In genomic region chr1:48757363-48757762, GRCh38 we compare ENCODE assay signal across 14 cellular contexts.
"Had no signal": no experiment of that assay in that cellular context is flagged by ENCODE, and none has a peak within 500 bp of the region (broad histone marks: within the 10 kb centered on the region; RNA-seq: fewer than 3 reads in every experiment).

No MANE protein-coding gene starts in this region.

- H3K36me3 Mint-ChIP-seq: activated CD8-positive, alpha-beta memory T cell treated with anti-CD3 and anti-CD28 coated beads, Interleukin-2, amount 10 ng/mL, durations not matched to agents 7 days and 5 days had no signal

- H3K4me1 ChIP-seq: breast epithelium had no signal

- H3K4me1 Mint-ChIP-seq: activated CD8-positive, alpha-beta memory T cell treated with anti-CD3 and anti-CD28 coated beads, Interleukin-2, amount 10 ng/mL, durations not matched to agents 7 days and 5 days had no signal

- H3K36me3 ChIP-seq: neutrophil had no signal

- H3K27ac ChIP-seq: breast epithelium, neutrophil had no signal

- H3K4me3 Mint-ChIP-seq: activated CD8-positive, alpha-beta memory T cell treated with anti-CD3 and anti-CD28 coated beads, Interleukin-2, amount 10 ng/mL, durations not matched to agents 7 days and 5 days; activated naive CD8-positive, alpha-beta T cell; activated T-cell treated with anti-CD3 and anti-CD28 coated beads, Interleukin-2, amount 50 U/mL, for 4 hours; naive thymus-derived CD8-positive, alpha-beta T cell had no signal

- H3K9me3 ChIP-seq: breast epithelium, neutrophil had no signal

- H3K27me3 Mint-ChIP-seq: activated CD8-positive, alpha-beta memory T cell treated with anti-CD3 and anti-CD28 coated beads, Interleukin-2, amount 10 ng/mL, durations not matched to agents 7 days and 5 days; activated naive CD8-positive, alpha-beta T cell; naive thymus-derived CD8-positive, alpha-beta T cell had no signal

- H3K27me3 ChIP-seq: breast epithelium, neutrophil had no signal

- H3K9me3 Mint-ChIP-seq: activated T-cell treated with anti-CD3 and anti-CD28 coated beads, Interleukin-2, amount 50 U/mL, for 4 hours; naive thymus-derived CD8-positive, alpha-beta T cell had no signal

- H3K27ac Mint-ChIP-seq: activated CD8-positive, alpha-beta memory T cell treated with anti-CD3 and anti-CD28 coated beads, Interleukin-2, amount 10 ng/mL, durations not matched to agents 7 days and 5 days; activated naive CD8-positive, alpha-beta T cell; naive thymus-derived CD8-positive, alpha-beta T cell had no signal

- H3K4me3 ChIP-seq: breast epithelium had no signal

- DNase-seq: activated CD4-positive, CD25-positive, alpha-beta regulatory T cell; activated CD8-positive, alpha-beta memory T cell treated with anti-CD3 and anti-CD28 coated beads, Interleukin-2, amount 10 ng/mL, durations not matched to agents 7 days and 5 days; activated gamma-delta T cell; activated T-cell treated with anti-CD3 and anti-CD28 coated beads, Interleukin-2, amount 50 U/mL, for 4 hours; aorta; glutamatergic neuron; left colon; naive thymus-derived CD8-positive, alpha-beta T cell; retina; stimulated activated CD4-positive, alpha-beta T cell treated with anti-CD3 and anti-CD28 coated beads, Interleukin-4, amount 100 ng/mL, for 4 hours; trophoblast cell had no signal

- ATAC-seq: activated CD8-positive, alpha-beta memory T cell treated with anti-CD3 and anti-CD28 coated beads, Interleukin-2, amount 10 ng/mL, durations not matched to agents 7 days and 5 days; activated T-cell treated with anti-CD3 and anti-CD28 coated beads, Interleukin-2, amount 50 U/mL, for 4 hours; left colon; naive thymus-derived CD8-positive, alpha-beta T cell had no signal
